Comparison of ENCODE assay signal across 9 cellular contexts in genomic region chr14:77120771-77121743, GRCh38. TPM values are rescaled to one million over a fixed set of nuclear protein-coding genes. Genes with fewer than 3 reads are reported as not detected.
DNase-seq lines count a peak whose midpoint lies in the region; ATAC-seq, FAIRE-seq and TF ChIP-seq lines count a peak whose summit lies in the region.
"Had no signal": no experiment of that assay in that cellular context is flagged by ENCODE, and none has a peak within 500 bp of the region (broad histone marks: within the 10 kb centered on the region; RNA-seq: fewer than 3 reads in every experiment).

No MANE protein-coding gene starts in this region.

- peaks cover 3% of the 10 kb centered on the region for H3K4me1 ChIP-seq in thymus (ENCODE audit: control insufficient read depth, insufficient read depth, low read length)

- ATAC-seq in GM21528 (IDR thresholded peaks at IDR 0.05; ENCODE audit: low FRiP score, unreplicated experiment), result peak; percentile 92
- peak; percentile 42 for ATAC-seq in WTC11
- peak; percentile 35 to 48 for ATAC-seq in left cardiac atrium

- TF ChIP-seq POLR2A in GM12892 (IDR thresholded peaks at IDR 0.05; ENCODE audit: low read depth, low read length), result no peak

- H3K4me3 ChIP-seq in thymus (ENCODE audit: low read length), result no peak overlapping the region
- H3K4me3 ChIP-seq in H7 (ENCODE audit: insufficient read depth, low read depth, low read length), result no peak overlapping the region

- peaks cover 10% of the 10 kb centered on the region; the same call in 1 of the 2 replicates for H3K36me3 Mint-ChIP-seq in WTC11

- H3K4me1 Mint-ChIP-seq in WTC11, result peaks cover 54% of the 10 kb centered on the region

- intact Hi-C loops in left cardiac atrium (cut with DNase I), result loop anchor here in 1 of 2 donors (10.0 kb wide), 1 partner anchor 284 kb away; no protein-coding TSS in a partner anchor

- H3K27me3 ChIP-seq in thymus (ENCODE audit: control insufficient read depth, insufficient read depth), result peaks cover 11% of the 10 kb centered on the region
- peaks cover 13% of the 10 kb centered on the region for H3K27me3 ChIP-seq in H7 (ENCODE audit: control insufficient read depth, insufficient read depth, low read length)

- WGBS in thymus, result 69% methylated on average over 9 of the region's 9 CpGs

- peak; percentile 100 for FAIRE-seq in GM12892 (lab: Jason Lieb, UNC)

- CTCF ChIA-PET in WTC11 (lab: Charles Lee), result interaction anchor here (0.8 to 4.1 kb wide), 10 partner anchors 11 to 245 kb away, joined by 3 to 57 read pairs (median 4); partner anchors contain the start of gene ZDHHC22

- peak; percentile 53 for DNase-seq in GM12892 (ENCODE audit: insufficient read length)
- DNase-seq in WTC11 (ENCODE audit: low spot score), result no peak
- no peak for DNase-seq in left cardiac atrium
- DNase-seq in H7, result no peak
- no peak for DNase-seq in glomerular visceral epithelial cell (ENCODE audit: extremely low spot score)

- peaks cover 7% of the 10 kb centered on the region for H3K27me3 Mint-ChIP-seq in WTC11 (ENCODE audit: low read depth)

- POLR2A ChIA-PET in WTC11 (lab: Charles Lee), result interaction anchor here (0.6 to 1.2 kb wide), 2 partner anchors 90 to 207 kb away, joined by 3 to 4 read pairs; no protein-coding TSS in a partner anchor

- peak overlapping the region; percentile 93 for H3K27ac Mint-ChIP-seq in WTC11

- H3K4me3 Mint-ChIP-seq in WTC11, result no peak overlapping the region

- H3K9me3 ChIP-seq in KOPT-K1 (ENCODE audit: insufficient read depth, low read length, poor library complexity, severe bottlenecking), result no peaks in the 10 kb centered on the region
- no peaks in the 10 kb centered on the region for H3K9me3 ChIP-seq in thymus (ENCODE audit: control insufficient read depth)

- H3K27ac ChIP-seq in KOPT-K1 (ENCODE audit: low read depth, low read length, poor library complexity, severe bottlenecking), result peak overlapping the region; percentile 71
- peak overlapping the region; percentile 21 for H3K27ac ChIP-seq in thymus (ENCODE audit: low read depth)
- H3K27ac ChIP-seq: epithelial cell of prostate had no signal

- H3K9me3 Mint-ChIP-seq in WTC11, result no peaks in the 10 kb centered on the region

- H3K36me3 ChIP-seq in KOPT-K1 (ENCODE audit: insufficient read depth, low read length) (no peaks in the 10 kb centered on the region), thymus (ENCODE audit: control insufficient read depth, insufficient read depth) (peaks cover 5% of the 10 kb centered on the region), H7 (replicated peaks; ENCODE audit: control insufficient read depth, insufficient read depth, low read length) (peaks cover 3% of the 10 kb centered on the region; the same call in 1 of the 2 replicates)

- no peak for TF ChIP-seq CTCF in WTC11 (IDR thresholded peaks at IDR 0.05)

TF ChIP-seq in WTC11, 78 proteins besides CTCF, POLR2A, EP300 and RAD21:
- TF ChIP-seq ETV6 (CRISPR knock-in tag; IDR thresholded peaks at IDR 0.05), result peak; percentile 29; the same call in 1 of the 2 replicates
- TF ChIP-seq ATF2 (CRISPR knock-in tag; IDR thresholded peaks at IDR 0.05; ENCODE audit: borderline replicate concordance, low read depth), result no peak

RNA-seq across cellular contexts. Expression of gene ZDHHC22, which starts 20.5 kb away (rescaled TPM):
- not detected for polyA plus RNA-seq in GM12892 (2012; ENCODE audit: missing spikeins)
- total RNA-seq in WTC11 (2021) (38.6 to 47.7 TPM (median 39.3 TPM) in 3 replicates), left cardiac atrium (not detected)
- polyA plus RNA-seq in thymus, result 0.05 TPM
- total RNA-seq in H7 (2014; rRNA removed; shearing (Covaris generic)), result 8.9 and 11.6 TPM in 2 replicates

RNA-seq across cellular contexts. Expression of gene CIPC, which starts 23.0 kb away (rescaled TPM):
- polyA plus RNA-seq in GM12892 (2012; ENCODE audit: missing spikeins), result 11.6 TPM
- total RNA-seq in WTC11 (2021), result 22.5 to 25.4 TPM (median 24.2 TPM) in 3 replicates
- total RNA-seq in left cardiac atrium, result 10 to 100 TPM; 56.2 to 57.6 TPM
- 10.5 TPM for polyA plus RNA-seq in thymus
- total RNA-seq in H7 (2014; rRNA removed; shearing (Covaris generic)), result 18.7 and 22.3 TPM in 2 replicates

Comparison
In these comparisons a context has a peak if more than half of its experiments do, and no peak if none do; other contexts are left out.
1. ATAC-seq: peak in every context shown above with its lines; median percentile 92 in GM21528; 42 in WTC11; 42 in left cardiac atrium.